In the genomic region with DNA sequence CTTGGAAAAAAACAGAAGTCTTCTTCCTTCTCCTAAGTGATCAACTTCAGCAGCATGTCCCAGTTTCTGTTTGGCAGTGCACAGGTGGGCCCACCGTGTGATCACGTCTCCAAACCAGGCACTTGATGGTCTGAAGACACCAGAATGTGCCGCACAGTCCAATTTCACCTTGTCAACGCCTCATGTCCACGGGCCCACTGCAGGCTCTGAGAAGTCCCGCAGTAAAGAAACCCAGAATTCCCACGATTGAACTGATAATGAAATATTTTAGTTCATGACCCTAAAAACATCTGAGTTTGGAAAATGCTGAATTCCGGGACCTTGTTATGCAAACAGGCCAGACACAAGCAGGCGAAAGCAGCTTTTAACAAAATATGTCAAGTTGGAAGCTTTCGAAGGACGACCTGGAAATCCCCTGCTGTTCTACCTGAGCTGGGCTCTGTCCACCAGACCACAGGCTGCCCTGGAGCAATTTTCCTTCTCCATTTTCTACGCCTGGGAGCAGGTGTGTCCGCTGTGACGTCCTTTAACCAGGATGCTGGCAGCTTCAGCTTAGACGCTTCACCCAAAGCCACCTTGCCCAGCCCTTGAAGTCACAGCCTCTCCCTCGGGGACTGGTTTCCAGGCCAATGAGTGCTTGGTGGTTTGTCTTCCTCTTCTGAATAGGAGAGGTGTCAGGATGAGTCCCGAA, we compare ENCODE assay signal across 11 cellular contexts.
DNase-seq lines count a peak whose midpoint lies in the region; ATAC-seq and TF ChIP-seq lines count a peak whose summit lies in the region.
"Had no signal": no experiment of that assay in that cellular context is flagged by ENCODE, and none has a peak within 500 bp of the region (broad histone marks: within the 10 kb centered on the region; RNA-seq: fewer than 3 reads in every experiment).

No MANE protein-coding gene starts in this region.

- DNase-seq in Right ventricle myocardium superior, result peak; percentile 10
- DNase-seq in heart left ventricle, result no peak
- DNase-seq in H7, result peak; percentile 56
- no peak for DNase-seq in WTC11 (ENCODE audit: low spot score)
- no peak for DNase-seq in type B pancreatic cell (ENCODE audit: extremely low spot score, unreplicated experiment)
- no peak for DNase-seq in activated CD8-positive, alpha-beta memory T cell treated with anti-CD3 and anti-CD28 coated beads, Interleukin-2, amount 10 ng/mL, durations not matched to agents 7 days and 5 days
- DNase-seq in A673 (ENCODE audit: low spot score), result no peak
- DNase-seq: CD4-positive, CD25-positive, alpha-beta regulatory T cell; DMS79; HCEC 1CT had no signal

- WGBS in heart left ventricle, 4 donors, result 81 to 87% (median 82%) methylated on average over 17 of the region's 17 CpGs

- H3K4me1 Mint-ChIP-seq in WTC11, result peaks cover 8% of the 10 kb centered on the region
- no peaks in the 10 kb centered on the region for H3K4me1 Mint-ChIP-seq in type B pancreatic cell (ENCODE audit: unreplicated experiment)
- peaks cover 7% of the 10 kb centered on the region for H3K4me1 Mint-ChIP-seq in activated CD8-positive, alpha-beta memory T cell treated with anti-CD3 and anti-CD28 coated beads, Interleukin-2, amount 10 ng/mL, durations not matched to agents 7 days and 5 days

- ATAC-seq in Right ventricle myocardium superior (ENCODE audit: poor library complexity) (no peak), heart left ventricle (no peak), WTC11 (no peak)
- ATAC-seq in activated CD8-positive, alpha-beta memory T cell treated with anti-CD3 and anti-CD28 coated beads, Interleukin-2, amount 10 ng/mL, durations not matched to agents 7 days and 5 days, result no peak

- TF ChIP-seq POLR2A in heart left ventricle (IDR thresholded peaks at IDR 0.05), result no peak

- no peaks in the 10 kb centered on the region for H3K36me3 Mint-ChIP-seq in WTC11
- no peaks in the 10 kb centered on the region for H3K36me3 Mint-ChIP-seq in type B pancreatic cell
- no peaks in the 10 kb centered on the region for H3K36me3 Mint-ChIP-seq in activated CD8-positive, alpha-beta memory T cell treated with anti-CD3 and anti-CD28 coated beads, Interleukin-2, amount 10 ng/mL, durations not matched to agents 7 days and 5 days
- H3K36me3 Mint-ChIP-seq: CD4-positive, CD25-positive, alpha-beta regulatory T cell had no signal

- H3K4me3 Mint-ChIP-seq in WTC11, result no peak overlapping the region
- no peak overlapping the region for H3K4me3 Mint-ChIP-seq in type B pancreatic cell
- H3K4me3 Mint-ChIP-seq in activated CD8-positive, alpha-beta memory T cell treated with anti-CD3 and anti-CD28 coated beads, Interleukin-2, amount 10 ng/mL, durations not matched to agents 7 days and 5 days, result no peak overlapping the region
- H3K4me3 Mint-ChIP-seq: CD4-positive, CD25-positive, alpha-beta regulatory T cell had no signal

- H3K4me3 ChIP-seq in heart left ventricle, result no peak overlapping the region
- H3K4me3 ChIP-seq in H7 (ENCODE audit: insufficient read depth, low read depth, low read length), result no peak overlapping the region
- H3K4me3 ChIP-seq in A673 (ENCODE audit: low read depth, low read length, poor library complexity, severe bottlenecking), result no peak overlapping the region

- H3K9me3 ChIP-seq in heart left ventricle, result no peaks in the 10 kb centered on the region
- no peaks in the 10 kb centered on the region for H3K9me3 ChIP-seq in A673 (ENCODE audit: low read depth, low read length, poor library complexity, severe bottlenecking)

- intact Hi-C loops in Right ventricle myocardium superior (cut with DNase I) (no loop called here), heart left ventricle (cut with DNase I) (no loop called here), A673 (cut with micrococcal nuclease; ENCODE audit: unreplicated experiment) (no loop called here)

- H3K36me3 ChIP-seq in heart left ventricle, result no peaks in the 10 kb centered on the region
- H3K36me3 ChIP-seq in H7 (replicated peaks; ENCODE audit: control insufficient read depth, insufficient read depth, low read length), result no peaks in the 10 kb centered on the region
- no peaks in the 10 kb centered on the region for H3K36me3 ChIP-seq in A673 (ENCODE audit: insufficient read depth, low read length, poor library complexity, severe bottlenecking)

- no peak for TF ChIP-seq CTCF in heart left ventricle (IDR thresholded peaks at IDR 0.05)
- no peak for TF ChIP-seq CTCF in WTC11 (IDR thresholded peaks at IDR 0.05)
- no peak for TF ChIP-seq CTCF in type B pancreatic cell (conservative IDR thresholded peaks at IDR 0.05)
- no peak for TF ChIP-seq CTCF in A673 (conservative IDR thresholded peaks at IDR 0.05; ENCODE audit: low read depth, low read length)

- POLR2A ChIA-PET in WTC11 (lab: Charles Lee) (no interaction called here), A673 (lab: Charles Lee; ENCODE audit: low non-redundant PET) (no interaction called here)

- H3K27ac ChIP-seq in heart left ventricle (no peak overlapping the region), A673 (ENCODE audit: low read depth, low read length, poor library complexity, severe bottlenecking) (no peak overlapping the region)
- H3K27ac ChIP-seq: HL-60 had no signal

- CTCF ChIA-PET in WTC11 (lab: Charles Lee), result interaction anchor here (0.6 to 2.1 kb wide), 10 partner anchors 9 to 221 kb away, joined by 3 to 12 read pairs (median 4); no protein-coding TSS in a partner anchor
- CTCF ChIA-PET in activated CD8-positive, alpha-beta memory T cell treated with anti-CD3 and anti-CD28 coated beads, Interleukin-2, amount 10 ng/mL, durations not matched to agents 7 days and 5 days (lab: Charles Lee), result interaction anchor here (0.6 to 1.4 kb wide), 3 partner anchors 9 to 20 kb away, joined by 3 to 5 read pairs (median 3); no protein-coding TSS in a partner anchor
- CTCF ChIA-PET in A673 (lab: Charles Lee), result no interaction called here

- no peaks in the 10 kb centered on the region for H3K9me3 Mint-ChIP-seq in WTC11
- H3K9me3 Mint-ChIP-seq in type B pancreatic cell, result no peaks in the 10 kb centered on the region
- no peaks in the 10 kb centered on the region for H3K9me3 Mint-ChIP-seq in activated CD8-positive, alpha-beta memory T cell treated with anti-CD3 and anti-CD28 coated beads, Interleukin-2, amount 10 ng/mL, durations not matched to agents 7 days and 5 days (ENCODE audit: low read depth)
- H3K9me3 Mint-ChIP-seq: CD4-positive, CD25-positive, alpha-beta regulatory T cell had no signal

- H3K27me3 Mint-ChIP-seq in WTC11 (ENCODE audit: low read depth), result no peaks in the 10 kb centered on the region
- no peaks in the 10 kb centered on the region for H3K27me3 Mint-ChIP-seq in type B pancreatic cell
- peaks cover 8% of the 10 kb centered on the region for H3K27me3 Mint-ChIP-seq in activated CD8-positive, alpha-beta memory T cell treated with anti-CD3 and anti-CD28 coated beads, Interleukin-2, amount 10 ng/mL, durations not matched to agents 7 days and 5 days

- H3K27ac Mint-ChIP-seq in WTC11, result peak overlapping the region; percentile 91
- no peak overlapping the region for H3K27ac Mint-ChIP-seq in type B pancreatic cell
- H3K27ac Mint-ChIP-seq in activated CD8-positive, alpha-beta memory T cell treated with anti-CD3 and anti-CD28 coated beads, Interleukin-2, amount 10 ng/mL, durations not matched to agents 7 days and 5 days, result no peak overlapping the region
- H3K27ac Mint-ChIP-seq: CD4-positive, CD25-positive, alpha-beta regulatory T cell had no signal

- BruUV-seq in A673 (replicated peaks; lab: Mats Ljungman, UMichigan), result no TSS peak

- H3K4me1 ChIP-seq in heart left ventricle (no peaks in the 10 kb centered on the region), A673 (ENCODE audit: insufficient read depth, low read length, poor library complexity, severe bottlenecking) (no peaks in the 10 kb centered on the region)

- no peaks in the 10 kb centered on the region for H3K27me3 ChIP-seq in heart left ventricle
- no peaks in the 10 kb centered on the region for H3K27me3 ChIP-seq in H7 (ENCODE audit: control insufficient read depth, insufficient read depth, low read length)
- H3K27me3 ChIP-seq in A673 (replicated peaks; ENCODE audit: insufficient read depth, low read depth, low read length, poor library complexity), result no peaks in the 10 kb centered on the region

TF ChIP-seq in WTC11, 78 proteins besides CTCF, POLR2A, EP300 and RAD21 (continues in another document):
- TF ChIP-seq, protein P1, sequence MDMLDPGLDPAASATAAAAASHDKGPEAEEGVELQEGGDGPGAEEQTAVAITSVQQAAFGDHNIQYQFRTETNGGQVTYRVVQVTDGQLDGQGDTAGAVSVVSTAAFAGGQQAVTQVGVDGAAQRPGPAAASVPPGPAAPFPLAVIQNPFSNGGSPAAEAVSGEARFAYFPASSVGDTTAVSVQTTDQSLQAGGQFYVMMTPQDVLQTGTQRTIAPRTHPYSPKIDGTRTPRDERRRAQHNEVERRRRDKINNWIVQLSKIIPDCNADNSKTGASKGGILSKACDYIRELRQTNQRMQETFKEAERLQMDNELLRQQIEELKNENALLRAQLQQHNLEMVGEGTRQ (CRISPR knock-in tag; IDR thresholded peaks at IDR 0.05), result no peak
- no peak for TF ChIP-seq ZNF416 (CRISPR knock-in tag; IDR thresholded peaks at IDR 0.05)
- TF ChIP-seq, protein P2, sequence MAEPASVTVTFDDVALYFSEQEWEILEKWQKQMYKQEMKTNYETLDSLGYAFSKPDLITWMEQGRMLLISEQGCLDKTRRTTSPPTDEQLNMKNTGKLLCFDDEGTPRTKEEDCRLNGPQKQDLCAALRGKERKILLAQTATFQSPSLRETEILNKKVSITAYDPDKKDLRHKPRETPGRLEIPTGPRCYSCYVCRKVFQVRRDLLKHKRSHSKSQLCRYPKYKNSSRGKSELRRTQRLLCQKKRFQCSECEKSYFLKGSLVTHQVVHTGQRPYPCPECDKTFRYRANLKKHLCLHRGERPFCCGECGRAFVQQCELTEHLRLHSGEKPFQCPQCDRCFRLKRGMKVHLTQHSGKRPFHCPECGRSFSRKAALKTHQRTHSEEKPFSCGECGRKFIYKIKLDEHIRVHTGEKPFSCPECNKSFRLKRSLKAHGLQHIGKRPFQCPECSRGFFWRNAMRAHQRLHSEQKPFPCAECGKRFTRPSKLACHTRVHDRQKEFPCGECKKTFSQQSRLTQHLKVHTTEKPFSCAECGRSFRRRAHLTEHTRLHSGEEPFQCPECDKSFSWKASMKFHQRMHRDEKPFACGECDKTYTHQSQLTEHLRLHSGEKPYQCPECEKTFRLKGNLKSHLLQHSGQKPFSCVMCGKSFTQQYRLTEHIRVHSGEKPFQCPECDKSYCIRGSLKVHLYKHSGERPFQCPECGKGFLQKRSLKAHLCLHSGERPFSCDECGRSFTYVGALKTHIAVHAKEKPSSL (CRISPR knock-in tag; conservative IDR thresholded peaks at IDR 0.05), result no peak
- TF ChIP-seq ZNF138 (CRISPR knock-in tag; conservative IDR thresholded peaks at IDR 0.05), result no peak

Comparison
In these comparisons a context has a peak if more than half of its experiments do, and no peak if none do; other contexts are left out.
1. DNase-seq: peak in Right ventricle myocardium superior (single experiment) and H7 (single experiment); none in heart left ventricle (0 of 5), WTC11 (single experiment), type B pancreatic cell (single experiment), activated CD8-positive, alpha-beta memory T cell treated with anti-CD3 and anti-CD28 coated beads, Interleukin-2, amount 10 ng/mL, durations not matched to agents 7 days and 5 days (single experiment) and A673 (single experiment).